Comparison of ENCODE assay signal across 16 cellular contexts in genomic region chr12:104623920-104624319, GRCh38.
A peak's percentile ranks its signal among the peaks of the same experiment; 100 is the strongest.
DNase-seq lines count a peak whose midpoint lies in the region; ATAC-seq and TF ChIP-seq lines count a peak whose summit lies in the region.
"Had no signal": no experiment of that assay in that cellular context is flagged by ENCODE, and none has a peak within 500 bp of the region (broad histone marks: within the 10 kb centered on the region; RNA-seq: fewer than 3 reads in every experiment).

No MANE protein-coding gene starts in this region.

- H3K27me3 Mint-ChIP-seq in CD4-positive, CD25-positive, alpha-beta regulatory T cell = no peaks in the 10 kb centered on the region
- H3K27me3 Mint-ChIP-seq in GM23338 (ENCODE audit: insufficient read depth, low read depth, poor library complexity) (peaks cover 4% of the 10 kb centered on the region), activated B cell treated with CpG ODN at 0.5 μM for 24 hours (no peaks in the 10 kb centered on the region)
- H3K27me3 Mint-ChIP-seq: activated naive CD8-positive, alpha-beta T cell treated with anti-CD3 and anti-CD28 coated beads, Interleukin-2, amount 10 ng/mL, durations not matched to agents 7 days and 5 days had no signal

- TF ChIP-seq RAD21 in neural cell (conservative IDR thresholded peaks at IDR 0.05) (no peak), SK-N-SH (IDR thresholded peaks at IDR 0.05; ENCODE audit: low read length) (no peak)

- H3K4me1 ChIP-seq in CD4-positive, CD25-positive, alpha-beta regulatory T cell (ENCODE audit: control insufficient read depth, insufficient read depth, low read length, poor library complexity, severe bottlenecking) = peaks cover 18% of the 10 kb centered on the region
- peaks cover 22% of the 10 kb centered on the region for H3K4me1 ChIP-seq in GM23338 (ENCODE audit: insufficient read depth)
- peaks cover 0 to 21% of the 10 kb centered on the region in 2 experiments; a peak in 2 of 4 replicates for H3K4me1 ChIP-seq in SK-N-SH (ENCODE audit: control insufficient read depth in 1 of 2, insufficient read depth in 2 of 2, low read depth in 1 of 2, low read length in 1 of 2)

- H3K79me2 ChIP-seq in GM23338 (replicated peaks; ENCODE audit: insufficient read depth) (no peaks in the 10 kb centered on the region; the same call in 1 of the 2 replicates), neural cell (replicated peaks; ENCODE audit: insufficient read depth, low read length) (no peaks in the 10 kb centered on the region), SK-N-SH (ENCODE audit: insufficient read depth) (no peaks in the 10 kb centered on the region)

- H3K9me3 ChIP-seq in CD4-positive, CD25-positive, alpha-beta regulatory T cell (ENCODE audit: control insufficient read depth in 2 of 2, low read length in 2 of 2) = no peaks in the 10 kb centered on the region
- no peaks in the 10 kb centered on the region for H3K9me3 ChIP-seq in neural cell (ENCODE audit: low read length)
- no peaks in the 10 kb centered on the region for H3K9me3 ChIP-seq in SK-N-SH
- H3K9me3 ChIP-seq: testis had no signal

- intact Hi-C loops in activated B cell treated with CpG ODN at 0.5 μM for 24 hours (cut with micrococcal nuclease) = no loop called here

- H3K4me1 Mint-ChIP-seq in CD4-positive, CD25-positive, alpha-beta regulatory T cell = peaks cover 41 to 87% (median 62%) of the 10 kb centered on the region in 4 donors
- H3K4me1 Mint-ChIP-seq in GM23338 (peaks cover 42% of the 10 kb centered on the region), activated B cell treated with CpG ODN at 0.5 μM for 24 hours (peaks cover 39% of the 10 kb centered on the region)

- H2AFZ ChIP-seq in GM23338 = no peak overlapping the region
- H2AFZ ChIP-seq in neural cell (ENCODE audit: low read depth, low read length) = no peak overlapping the region
- H2AFZ ChIP-seq in SK-N-SH (ENCODE audit: low read depth) = no peak overlapping the region

- H3K9me2 ChIP-seq in GM23338 (ENCODE audit: insufficient read depth) = no peaks in the 10 kb centered on the region
- no peaks in the 10 kb centered on the region for H3K9me2 ChIP-seq in neural cell (ENCODE audit: insufficient read depth, low read length)
- H3K9me2 ChIP-seq in SK-N-SH = no peaks in the 10 kb centered on the region

- DNase-seq in CD4-positive, CD25-positive, alpha-beta regulatory T cell = no peak
- DNase-seq in GM23338 (ENCODE audit: low spot score) (peak; percentile 19), activated B cell treated with CpG ODN at 0.5 μM for 24 hours (no peak), SHP77 (lab: John Stamatoyannopoulos, UW) (no peak), SK-N-SH (no peak)
- DNase-seq: activated CD4-positive, alpha-beta T cell treated with anti-CD3 and anti-CD28 coated beads for 4 hours; activated naive CD8-positive, alpha-beta T cell treated with anti-CD3 and anti-CD28 coated beads, Interleukin-2, amount 10 ng/mL, durations not matched to agents 7 days and 5 days; cerebellar nuclear complex; Karpas-422; NCI-H2081 treated with DMSO at 0.1 percent for 48 hours; stimulated activated CD4-positive, alpha-beta T cell treated with anti-CD3 and anti-CD28 coated beads, Interleukin-1b, Interleukin-23, amount 100 ng/mL, for 48 hours; testis had no signal

- H3K4me2 ChIP-seq in GM23338 (no peak overlapping the region), neural cell (ENCODE audit: low read length) (no peak overlapping the region), SK-N-SH (no peak overlapping the region)

- H3K36me3 ChIP-seq in CD4-positive, CD25-positive, alpha-beta regulatory T cell (ENCODE audit: control insufficient read depth, insufficient read depth, low read length) = peaks cover 37% of the 10 kb centered on the region
- H3K36me3 ChIP-seq in GM23338 (ENCODE audit: insufficient read depth) (no peaks in the 10 kb centered on the region), neural cell (ENCODE audit: insufficient read depth, low read length) (no peaks in the 10 kb centered on the region), SK-N-SH (replicated peaks in 1 of 2; ENCODE audit: control insufficient read depth in 1 of 2, insufficient read depth in 2 of 2, low read length in 1 of 2) (no peaks in the 10 kb centered on the region)

- H3K9me3 Mint-ChIP-seq in CD4-positive, CD25-positive, alpha-beta regulatory T cell = no peaks in the 10 kb centered on the region
- no peaks in the 10 kb centered on the region for H3K9me3 Mint-ChIP-seq in GM23338
- no peaks in the 10 kb centered on the region for H3K9me3 Mint-ChIP-seq in activated B cell treated with CpG ODN at 0.5 μM for 24 hours
- H3K9me3 Mint-ChIP-seq: activated naive CD8-positive, alpha-beta T cell treated with anti-CD3 and anti-CD28 coated beads, Interleukin-2, amount 10 ng/mL, durations not matched to agents 7 days and 5 days had no signal

- no peak for TF ChIP-seq CTCF in GM23338 (conservative IDR thresholded peaks at IDR 0.05; ENCODE audit: low read depth in 2 of 2)
- no peak for TF ChIP-seq CTCF in activated B cell treated with CpG ODN at 0.5 μM for 24 hours (IDR thresholded peaks at IDR 0.05)
- no peak for TF ChIP-seq CTCF in neural cell (IDR thresholded peaks at IDR 0.05; ENCODE audit: poor library complexity, severe bottlenecking)
- no peak for TF ChIP-seq CTCF in SK-N-SH (IDR thresholded peaks at IDR 0.05)

- H3K36me3 Mint-ChIP-seq in CD4-positive, CD25-positive, alpha-beta regulatory T cell = peaks cover 30% of the 10 kb centered on the region
- H3K36me3 Mint-ChIP-seq in GM23338 (ENCODE audit: low read depth) (no peaks in the 10 kb centered on the region), activated B cell treated with CpG ODN at 0.5 μM for 24 hours (ENCODE audit: low read depth) (peaks cover 18% of the 10 kb centered on the region)

- H3F3A ChIP-seq in GM23338 (replicated peaks; ENCODE audit: low read depth) = no peaks in the 10 kb centered on the region
- no peaks in the 10 kb centered on the region for H3F3A ChIP-seq in neural cell (ENCODE audit: insufficient read depth, low read length, poor library complexity, severe bottlenecking)
- H3F3A ChIP-seq in SK-N-SH (replicated peaks; ENCODE audit: insufficient read depth) = peaks cover 10% of the 10 kb centered on the region

- CTCF ChIA-PET in activated B cell treated with CpG ODN at 0.5 μM for 24 hours (lab: Charles Lee) (interaction anchor here (1.6 kb wide), 1 partner anchor 242 kb away, joined by 4 read pairs; no protein-coding TSS in a partner anchor), SK-N-SH (lab: Yijun Ruan, JAX) (no interaction called here)

- H3K27me3 ChIP-seq in CD4-positive, CD25-positive, alpha-beta regulatory T cell (ENCODE audit: control insufficient read depth, insufficient read depth, low read length) = no peaks in the 10 kb centered on the region
- H3K27me3 ChIP-seq in GM23338 (ENCODE audit: insufficient read depth) (no peaks in the 10 kb centered on the region), neural cell (ENCODE audit: insufficient read depth, low read depth, low read length) (no peaks in the 10 kb centered on the region), SK-N-SH (ENCODE audit: insufficient read depth) (no peaks in the 10 kb centered on the region)
- H3K27me3 ChIP-seq: testis had no signal

- peak overlapping the region; percentile 2 to 63 (median 8) for H3K27ac Mint-ChIP-seq in CD4-positive, CD25-positive, alpha-beta regulatory T cell
- H3K27ac Mint-ChIP-seq in GM23338 (no peak overlapping the region), activated B cell treated with CpG ODN at 0.5 μM for 24 hours (peak overlapping the region; percentile 27)
- H3K27ac Mint-ChIP-seq: activated naive CD8-positive, alpha-beta T cell treated with anti-CD3 and anti-CD28 coated beads, Interleukin-2, amount 10 ng/mL, durations not matched to agents 7 days and 5 days had no signal

- H3K9ac ChIP-seq in neural cell (ENCODE audit: low read length) (peak overlapping the region; percentile 15), SK-N-SH (no peak overlapping the region)

- H3K4me3 ChIP-seq in CD4-positive, CD25-positive, alpha-beta regulatory T cell (ENCODE audit: low read depth, low read length) = no peak overlapping the region
- H3K4me3 ChIP-seq in GM23338 = no peak overlapping the region
- H3K4me3 ChIP-seq in neural cell (ENCODE audit: low read length) = peak overlapping the region; percentile 49
- H3K4me3 ChIP-seq in SK-N-SH (ENCODE audit: low read depth in 2 of 2, low read length in 1 of 2) = no peak overlapping the region
- H3K4me3 ChIP-seq: skin epidermis, testis had no signal

- H3K27ac ChIP-seq in CD4-positive, CD25-positive, alpha-beta regulatory T cell (ENCODE audit: insufficient read depth, low read length, poor library complexity, severe bottlenecking) = no peak overlapping the region
- H3K27ac ChIP-seq in GM23338 (ENCODE audit: low read depth) (0 out of 2 replicates have a peak overlapping the region, but pooled peaks have one; percentile 70), neural cell (ENCODE audit: low read length) (peak overlapping the region; percentile 50), SK-N-SH (ENCODE audit: low read depth in 2 of 2, low read length in 1 of 2) (no peak overlapping the region)
- H3K27ac ChIP-seq: skin epidermis, testis had no signal

- peak overlapping the region in 1 of 4 donors; percentile 43 for H3K4me3 Mint-ChIP-seq in CD4-positive, CD25-positive, alpha-beta regulatory T cell
- H3K4me3 Mint-ChIP-seq in GM23338 (no peak overlapping the region), activated B cell treated with CpG ODN at 0.5 μM for 24 hours (no peak overlapping the region)
- H3K4me3 Mint-ChIP-seq: activated naive CD8-positive, alpha-beta T cell treated with anti-CD3 and anti-CD28 coated beads, Interleukin-2, amount 10 ng/mL, durations not matched to agents 7 days and 5 days had no signal

- WGBS in SK-N-SH (ENCODE audit: low lambda C conversion rate) = 92% methylated on average over 5 of the region's 5 CpGs

- ATAC-seq in CD4-positive, CD25-positive, alpha-beta regulatory T cell (ENCODE audit: low read depth in 2 of 2) = no peak
- ATAC-seq in GM23338 = no peak
- no peak for ATAC-seq in activated B cell treated with CpG ODN at 0.5 μM for 24 hours (ENCODE audit: low read depth)
- ATAC-seq in HG02938 (IDR thresholded peaks at IDR 0.05; ENCODE audit: unreplicated experiment) = no peak
- ATAC-seq in GM21825 (IDR thresholded peaks at IDR 0.05; ENCODE audit: unreplicated experiment) = no peak

- POLR2A ChIA-PET in activated B cell treated with CpG ODN at 0.5 μM for 24 hours (lab: Charles Lee) = no interaction called here
- POLR2A ChIA-PET in SK-N-SH (lab: Yijun Ruan, JAX) = no interaction called here

- H4K20me1 ChIP-seq in GM23338 (replicated peaks; ENCODE audit: insufficient read depth) = 0 out of 2 replicates have a peak, but pooled peaks cover 3% of the 10 kb centered on the region
- H4K20me1 ChIP-seq in neural cell (ENCODE audit: insufficient read depth) = no peaks in the 10 kb centered on the region
- no peaks in the 10 kb centered on the region for H4K20me1 ChIP-seq in SK-N-SH (ENCODE audit: insufficient read depth)

- TF ChIP-seq EP300 in neural cell (conservative IDR thresholded peaks at IDR 0.05; ENCODE audit: poor library complexity, severe bottlenecking) (no peak), SK-N-SH (IDR thresholded peaks at IDR 0.05; ENCODE audit: borderline replicate concordance in 1 of 2, low read depth in 1 of 2, low read length in 1 of 2) (no peak)

TF ChIP-seq in GM23338, 12 proteins besides CTCF, POLR2A, EP300 and RAD21 (continues in another document):
- TF ChIP-seq EZH2phosphoT487 (IDR thresholded peaks at IDR 0.05; ENCODE audit: unreplicated experiment) = no peak

TF ChIP-seq in SK-N-SH, 30 proteins besides CTCF, POLR2A, EP300 and RAD21:
- no peak for TF ChIP-seq YY1 (IDR thresholded peaks at IDR 0.05; ENCODE audit: low read depth)

Comparison
In these comparisons a context has a peak if more than half of its experiments do, and no peak if none do; other contexts are left out.
1. H3K27ac ChIP-seq: peak in GM23338 (single experiment) and neural cell (single experiment); none in CD4-positive, CD25-positive, alpha-beta regulatory T cell (single experiment) and SK-N-SH (0 of 2).